ENCODE assay signal across 7 cellular contexts in the genomic region with DNA sequence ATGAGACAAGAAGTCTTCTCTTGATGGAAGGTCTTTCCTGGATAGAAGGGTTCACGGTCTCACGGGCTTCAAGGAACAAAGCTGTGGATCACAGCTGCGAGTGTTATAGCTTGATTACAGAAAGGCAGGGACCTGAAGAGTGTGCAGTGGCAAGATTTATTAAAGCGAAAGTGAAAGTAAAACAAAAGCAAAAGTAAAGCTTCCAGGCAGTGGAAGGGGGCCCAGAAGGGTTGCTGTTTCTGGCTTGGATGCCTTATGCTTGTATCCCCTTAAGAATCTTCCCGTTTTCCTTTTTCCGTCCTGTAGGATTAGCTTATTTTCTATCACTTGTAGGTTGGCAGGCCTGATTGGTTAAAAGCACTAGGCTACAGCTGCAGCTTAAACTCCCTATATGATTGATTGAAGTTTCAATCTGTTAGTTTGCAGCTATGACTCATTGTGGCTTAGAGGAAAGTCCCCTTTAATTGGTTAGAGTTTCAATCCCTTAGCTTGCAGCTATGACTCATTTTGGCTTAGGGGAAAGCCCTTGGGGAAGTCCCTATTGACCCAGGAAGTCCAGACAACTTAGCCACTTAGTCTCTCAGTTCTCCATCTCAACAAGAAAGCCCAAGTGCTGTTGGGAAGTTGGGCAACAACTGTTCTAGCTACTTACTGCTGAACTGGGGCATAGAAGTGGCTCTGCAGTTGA.
DNase-seq lines count a peak whose midpoint lies in the region; ATAC-seq and TF ChIP-seq lines count a peak whose summit lies in the region.

No MANE protein-coding gene starts in this region.

- H3K4me3 Mint-ChIP-seq in activated naive CD4-positive, alpha-beta T cell treated with anti-CD3 and anti-CD28 coated beads for 36 hours: peak overlapping the region; percentile 2
- H3K4me3 Mint-ChIP-seq in mesothelial cell of epicardium: no peak overlapping the region

- DNase-seq in activated naive CD4-positive, alpha-beta T cell treated with anti-CD3 and anti-CD28 coated beads for 36 hours: peak; percentile 61
- DNase-seq in stimulated activated CD4-positive, alpha-beta T cell treated with anti-CD3 and anti-CD28 coated beads, Interleukin-4, amount 100 ng/mL, for 24 hours: peak; percentile 65
- DNase-seq in islet precursor cell: no peak
- no peak for DNase-seq in NCI-H524 (lab: John Stamatoyannopoulos, UW)
- no peak for DNase-seq in mesothelial cell of epicardium (ENCODE audit: low spot score in 2 of 2, unreplicated experiment in 2 of 2)

- H3K27ac Mint-ChIP-seq in activated naive CD4-positive, alpha-beta T cell treated with anti-CD3 and anti-CD28 coated beads for 36 hours: peak overlapping the region; percentile 70
- no peak overlapping the region for H3K27ac Mint-ChIP-seq in mesothelial cell of epicardium

- H3K27me3 Mint-ChIP-seq in activated naive CD4-positive, alpha-beta T cell treated with anti-CD3 and anti-CD28 coated beads for 36 hours (ENCODE audit: low read depth): no peaks in the 10 kb centered on the region
- H3K27me3 Mint-ChIP-seq in mesothelial cell of epicardium (ENCODE audit: low read depth): no peaks in the 10 kb centered on the region

- CTCF ChIA-PET in activated naive CD4-positive, alpha-beta T cell treated with anti-CD3 and anti-CD28 coated beads for 36 hours (lab: Charles Lee): interaction anchor here (0.6 kb wide), 1 partner anchor 12 kb away, joined by 3 read pairs; no protein-coding TSS in a partner anchor

- no peaks in the 10 kb centered on the region for H3K36me3 Mint-ChIP-seq in activated naive CD4-positive, alpha-beta T cell treated with anti-CD3 and anti-CD28 coated beads for 36 hours (ENCODE audit: low read depth)
- H3K36me3 Mint-ChIP-seq in mesothelial cell of epicardium: no peaks in the 10 kb centered on the region

- peak; percentile 69 for ATAC-seq in GM21367 (IDR thresholded peaks at IDR 0.05; ENCODE audit: unreplicated experiment)
- peak; percentile 66 for ATAC-seq in HG03571 (IDR thresholded peaks at IDR 0.05; ENCODE audit: unreplicated experiment)

- peaks cover 52% of the 10 kb centered on the region for H3K4me1 Mint-ChIP-seq in activated naive CD4-positive, alpha-beta T cell treated with anti-CD3 and anti-CD28 coated beads for 36 hours (ENCODE audit: low read depth)
- no peaks in the 10 kb centered on the region for H3K4me1 Mint-ChIP-seq in mesothelial cell of epicardium

- TF ChIP-seq CTCF in mesothelial cell of epicardium (IDR thresholded peaks at IDR 0.05; ENCODE audit: unreplicated experiment): no peak

- intact Hi-C loops in activated naive CD4-positive, alpha-beta T cell treated with anti-CD3 and anti-CD28 coated beads for 36 hours (cut with micrococcal nuclease): loop anchor here (1.0 to 10.0 kb wide), 9 partner anchors 39 to 1082 kb away; no protein-coding TSS in a partner anchor

- no peaks in the 10 kb centered on the region for H3K9me3 Mint-ChIP-seq in activated naive CD4-positive, alpha-beta T cell treated with anti-CD3 and anti-CD28 coated beads for 36 hours
- no peaks in the 10 kb centered on the region for H3K9me3 Mint-ChIP-seq in mesothelial cell of epicardium

Comparison
In these comparisons a context has a peak if more than half of its experiments do, and no peak if none do; other contexts are left out.
1. DNase-seq: peak in activated naive CD4-positive, alpha-beta T cell treated with anti-CD3 and anti-CD28 coated beads for 36 hours (single experiment) and stimulated activated CD4-positive, alpha-beta T cell treated with anti-CD3 and anti-CD28 coated beads, Interleukin-4, amount 100 ng/mL, for 24 hours (single experiment); none in islet precursor cell (single experiment), NCI-H524 (0 of 2) and mesothelial cell of epicardium (0 of 2).